11 cellular contexts compared by ENCODE assay signal in genomic region chr2:109895090-109895869, GRCh38. TPM values are rescaled to one million over a fixed set of nuclear protein-coding genes. Genes with fewer than 3 reads are reported as not detected.
DNase-seq lines count a peak whose midpoint lies in the region; ATAC-seq and TF ChIP-seq lines count a peak whose summit lies in the region.
"Not testable (repeated sequence)": the region's sequence is repeated elsewhere in the genome, so short reads cannot be mapped to it uniquely, and the experiment has no call there.
"Had no signal": no experiment of that assay in that cellular context is flagged by ENCODE, and none has a peak within 500 bp of the region (broad histone marks: within the 10 kb centered on the region; RNA-seq: fewer than 3 reads in every experiment).

No MANE protein-coding gene starts in this region.

- H3K36me3 Mint-ChIP-seq in CD4-positive, alpha-beta T cell (ENCODE audit: low read depth); T-helper 17 cell (ENCODE audit: low read depth); activated CD8-positive, alpha-beta T cell treated with anti-CD3 and anti-CD28 coated beads for 36 hours (ENCODE audit: low read depth); activated T-helper 17 cell treated with anti-CD3 and anti-CD28 coated beads, Interleukin-2, amount 50 U/mL, for 72 hours (ENCODE audit: low read depth); activated naive CD8-positive, alpha-beta T cell treated with anti-CD3 and anti-CD28 coated beads, Interleukin-2, amount 10 ng/mL, durations not matched to agents 7 days and 5 days; central memory CD8-positive, alpha-beta T cell (ENCODE audit: insufficient read depth); naive thymus-derived CD4-positive, alpha-beta T cell: not testable (repeated sequence)

- DNase-seq in CD4-positive, alpha-beta T cell; DND-41; T-helper 17 cell; activated CD8-positive, alpha-beta T cell treated with anti-CD3 and anti-CD28 coated beads for 36 hours; activated naive CD8-positive, alpha-beta T cell treated with anti-CD3 and anti-CD28 coated beads, Interleukin-2, amount 10 ng/mL, durations not matched to agents 7 days and 5 days; central memory CD8-positive, alpha-beta T cell (ENCODE audit: low spot score in 2 of 2); naive thymus-derived CD4-positive, alpha-beta T cell: not testable (repeated sequence)

- H3K27me3 ChIP-seq in CD4-positive, alpha-beta T cell (ENCODE audit: control insufficient read depth, insufficient read depth, low read length); DND-41 (ENCODE audit: insufficient read depth, low read length, poor library complexity); naive thymus-derived CD4-positive, alpha-beta T cell (ENCODE audit: control insufficient read depth in 2 of 2, insufficient read depth in 2 of 2, low read length in 2 of 2): not testable (repeated sequence)

- peak; percentile 52 for ATAC-seq in CD4-positive, alpha-beta T cell (ENCODE audit: poor library complexity)
- ATAC-seq in DND-41 (ENCODE audit: insufficient read depth, low read depth), result peak; percentile 83
- peak; percentile 81 for ATAC-seq in T-helper 17 cell
- peak; percentile 26 for ATAC-seq in activated CD8-positive, alpha-beta T cell treated with anti-CD3 and anti-CD28 coated beads for 36 hours
- ATAC-seq in activated T-helper 17 cell treated with anti-CD3 and anti-CD28 coated beads, Interleukin-2, amount 50 U/mL, for 72 hours (replicated peaks), result peak; percentile 69
- peak; percentile 25 for ATAC-seq in activated naive CD8-positive, alpha-beta T cell treated with anti-CD3 and anti-CD28 coated beads, Interleukin-2, amount 10 ng/mL, durations not matched to agents 7 days and 5 days (ENCODE audit: low read depth)
- peak; percentile 60 for ATAC-seq in central memory CD8-positive, alpha-beta T cell (replicated peaks; ENCODE audit: extremely low read depth, poor library complexity, severe bottlenecking)
- ATAC-seq in naive thymus-derived CD4-positive, alpha-beta T cell, result peak; percentile 48

- CTCF ChIA-PET in CD4-positive, alpha-beta T cell (lab: Charles Lee); activated CD8-positive, alpha-beta T cell treated with anti-CD3 and anti-CD28 coated beads for 36 hours (lab: Charles Lee); naive thymus-derived CD4-positive, alpha-beta T cell (lab: Charles Lee): not testable (repeated sequence)

- not testable (repeated sequence) for H4K20me1 ChIP-seq in DND-41 (ENCODE audit: insufficient read depth, low read length)

- not testable (repeated sequence) for H3K27me3 Mint-ChIP-seq in CD4-positive, alpha-beta T cell; T-helper 17 cell; activated CD8-positive, alpha-beta T cell treated with anti-CD3 and anti-CD28 coated beads for 36 hours; activated T-helper 17 cell treated with anti-CD3 and anti-CD28 coated beads, Interleukin-2, amount 50 U/mL, for 72 hours; activated naive CD8-positive, alpha-beta T cell treated with anti-CD3 and anti-CD28 coated beads, Interleukin-2, amount 10 ng/mL, durations not matched to agents 7 days and 5 days; central memory CD8-positive, alpha-beta T cell; naive thymus-derived CD4-positive, alpha-beta T cell

- POLR2A ChIA-PET in CD4-positive, alpha-beta T cell (lab: Charles Lee); activated CD8-positive, alpha-beta T cell treated with anti-CD3 and anti-CD28 coated beads for 36 hours (lab: Charles Lee); activated naive CD8-positive, alpha-beta T cell treated with anti-CD3 and anti-CD28 coated beads, Interleukin-2, amount 10 ng/mL, durations not matched to agents 7 days and 5 days (lab: Charles Lee); naive thymus-derived CD4-positive, alpha-beta T cell (lab: Charles Lee): not testable (repeated sequence)

- not testable (repeated sequence) for H3K27ac ChIP-seq in CD4-positive, alpha-beta T cell (ENCODE audit: low read depth, low read length); DND-41 (ENCODE audit: low read length); naive thymus-derived CD4-positive, alpha-beta T cell (ENCODE audit: low read depth, low read length)

- H3K9me3 ChIP-seq in CD4-positive, alpha-beta T cell (ENCODE audit: control insufficient read depth, low read length); DND-41 (ENCODE audit: insufficient read depth, low read length, severe bottlenecking); T-helper 17 cell (ENCODE audit: control insufficient read depth, low read length, poor library complexity, severe bottlenecking); naive thymus-derived CD4-positive, alpha-beta T cell (ENCODE audit: control insufficient read depth in 2 of 3, low read length in 3 of 3): not testable (repeated sequence)

- not testable (repeated sequence) for H3K36me3 ChIP-seq in DND-41 (ENCODE audit: insufficient read depth, low read length); naive thymus-derived CD4-positive, alpha-beta T cell (ENCODE audit: control insufficient read depth in 2 of 3, insufficient read depth in 3 of 3, low read length in 3 of 3)

- not testable (repeated sequence) for H3K9ac ChIP-seq in DND-41 (ENCODE audit: low read depth, low read length)

- H2AFZ ChIP-seq in DND-41 (ENCODE audit: low read depth, low read length), result not testable (repeated sequence)

- not testable (repeated sequence) for H3K4me1 ChIP-seq in DND-41 (ENCODE audit: insufficient read depth, low read length); naive thymus-derived CD4-positive, alpha-beta T cell (ENCODE audit: control insufficient read depth in 2 of 2, insufficient read depth in 2 of 2, low read length in 2 of 2)

- H3K79me2 ChIP-seq in DND-41 (ENCODE audit: insufficient read depth, low read length), result not testable (repeated sequence)

- H3K4me1 Mint-ChIP-seq in CD4-positive, alpha-beta T cell (ENCODE audit: low read depth); T-helper 17 cell; activated CD8-positive, alpha-beta T cell treated with anti-CD3 and anti-CD28 coated beads for 36 hours (ENCODE audit: low read depth); activated T-helper 17 cell treated with anti-CD3 and anti-CD28 coated beads, Interleukin-2, amount 50 U/mL, for 72 hours; activated naive CD8-positive, alpha-beta T cell treated with anti-CD3 and anti-CD28 coated beads, Interleukin-2, amount 10 ng/mL, durations not matched to agents 7 days and 5 days; central memory CD8-positive, alpha-beta T cell; naive thymus-derived CD4-positive, alpha-beta T cell: not testable (repeated sequence)

- not testable (repeated sequence) for H3K4me3 ChIP-seq in DND-41 (ENCODE audit: low read depth in 1 of 2, low read length in 2 of 2); naive thymus-derived CD4-positive, alpha-beta T cell (ENCODE audit: low read length)

- intact Hi-C loops in CD4-positive, alpha-beta T cell (cut with DNase I, micrococcal nuclease); activated CD8-positive, alpha-beta T cell treated with anti-CD3 and anti-CD28 coated beads for 36 hours (cut with micrococcal nuclease); naive thymus-derived CD4-positive, alpha-beta T cell (cut with micrococcal nuclease): not testable (repeated sequence)

- not testable (repeated sequence) for H3K4me2 ChIP-seq in DND-41 (ENCODE audit: insufficient read depth, low read length)

- not testable (repeated sequence) for H3K9me3 Mint-ChIP-seq in CD4-positive, alpha-beta T cell; activated CD8-positive, alpha-beta T cell treated with anti-CD3 and anti-CD28 coated beads for 36 hours; activated T-helper 17 cell treated with anti-CD3 and anti-CD28 coated beads, Interleukin-2, amount 50 U/mL, for 72 hours; activated naive CD8-positive, alpha-beta T cell treated with anti-CD3 and anti-CD28 coated beads, Interleukin-2, amount 10 ng/mL, durations not matched to agents 7 days and 5 days; central memory CD8-positive, alpha-beta T cell; naive thymus-derived CD4-positive, alpha-beta T cell

- not testable (repeated sequence) for TF ChIP-seq CTCF in CD4-positive, alpha-beta T cell (IDR thresholded peaks at IDR 0.05); DND-41 (IDR thresholded peaks at IDR 0.05; ENCODE audit: borderline replicate concordance, extremely low read depth, low read length, poor library complexity, severe bottlenecking); activated CD8-positive, alpha-beta T cell treated with anti-CD3 and anti-CD28 coated beads for 36 hours (IDR thresholded peaks at IDR 0.05)

- H3K27ac Mint-ChIP-seq in CD4-positive, alpha-beta T cell; T-helper 17 cell; activated CD8-positive, alpha-beta T cell treated with anti-CD3 and anti-CD28 coated beads for 36 hours; activated T-helper 17 cell treated with anti-CD3 and anti-CD28 coated beads, Interleukin-2, amount 50 U/mL, for 72 hours; activated naive CD8-positive, alpha-beta T cell treated with anti-CD3 and anti-CD28 coated beads, Interleukin-2, amount 10 ng/mL, durations not matched to agents 7 days and 5 days; central memory CD8-positive, alpha-beta T cell (ENCODE audit: low read depth); naive thymus-derived CD4-positive, alpha-beta T cell: not testable (repeated sequence)

- not testable (repeated sequence) for H3K4me3 Mint-ChIP-seq in CD4-positive, alpha-beta T cell; T-helper 17 cell; activated CD8-positive, alpha-beta T cell treated with anti-CD3 and anti-CD28 coated beads for 36 hours; activated T-helper 17 cell treated with anti-CD3 and anti-CD28 coated beads, Interleukin-2, amount 50 U/mL, for 72 hours; activated naive CD8-positive, alpha-beta T cell treated with anti-CD3 and anti-CD28 coated beads, Interleukin-2, amount 10 ng/mL, durations not matched to agents 7 days and 5 days; central memory CD8-positive, alpha-beta T cell; naive thymus-derived CD4-positive, alpha-beta T cell

RNA-seq across cellular contexts. Expression of gene LIMS3, which starts 3.2 kb away (rescaled TPM):
- under 1 TPM in 1 of 2 experiments, not detected in 1; 0.42 TPM for total RNA-seq in CD4-positive, alpha-beta T cell
- 1 to 10 TPM in 1 of 2 donors, not detected in 1; 1.3 TPM for total RNA-seq in T-helper 17 cell
- total RNA-seq in activated CD8-positive, alpha-beta T cell treated with anti-CD3 and anti-CD28 coated beads for 36 hours, result under 1 TPM; 0.74 to 0.77 TPM
- total RNA-seq in activated T-helper 17 cell treated with anti-CD3 and anti-CD28 coated beads, Interleukin-2, amount 50 U/mL, for 72 hours, result 1 to 10 TPM in 1 of 2 donors, under 1 TPM in 1; 0.65 to 2.8 TPM
- under 1 TPM; 0.88 to 0.91 TPM for total RNA-seq in activated naive CD8-positive, alpha-beta T cell treated with anti-CD3 and anti-CD28 coated beads, Interleukin-2, amount 10 ng/mL, durations not matched to agents 7 days and 5 days
- total RNA-seq in naive thymus-derived CD4-positive, alpha-beta T cell, result 1 to 10 TPM in 2 of 5 experiments, under 1 TPM in 3; 0.19 to 1.7 (median 0.96) TPM
- polyA plus RNA-seq in naive thymus-derived CD4-positive, alpha-beta T cell, result 1 to 10 TPM; 1.8 to 2.6 TPM
- total RNA-seq: Calu3, G401 had no signal
- polyA plus RNA-seq: A549 had no signal

Comparison
In these comparisons a context has a peak if more than half of its experiments do, and no peak if none do; other contexts are left out.
1. ATAC-seq: peak in every context shown above with its lines; median percentile 83 in DND-41; 81 in T-helper 17 cell; 69 in activated T-helper 17 cell treated with anti-CD3 and anti-CD28 coated beads, Interleukin-2, amount 50 U/mL, for 72 hours; 60 in central memory CD8-positive, alpha-beta T cell; 52 in CD4-positive, alpha-beta T cell; 48 in naive thymus-derived CD4-positive, alpha-beta T cell; 26 in activated CD8-positive, alpha-beta T cell treated with anti-CD3 and anti-CD28 coated beads for 36 hours; 25 in activated naive CD8-positive, alpha-beta T cell treated with anti-CD3 and anti-CD28 coated beads, Interleukin-2, amount 10 ng/mL, durations not matched to agents 7 days and 5 days.